In the genomic region with DNA sequence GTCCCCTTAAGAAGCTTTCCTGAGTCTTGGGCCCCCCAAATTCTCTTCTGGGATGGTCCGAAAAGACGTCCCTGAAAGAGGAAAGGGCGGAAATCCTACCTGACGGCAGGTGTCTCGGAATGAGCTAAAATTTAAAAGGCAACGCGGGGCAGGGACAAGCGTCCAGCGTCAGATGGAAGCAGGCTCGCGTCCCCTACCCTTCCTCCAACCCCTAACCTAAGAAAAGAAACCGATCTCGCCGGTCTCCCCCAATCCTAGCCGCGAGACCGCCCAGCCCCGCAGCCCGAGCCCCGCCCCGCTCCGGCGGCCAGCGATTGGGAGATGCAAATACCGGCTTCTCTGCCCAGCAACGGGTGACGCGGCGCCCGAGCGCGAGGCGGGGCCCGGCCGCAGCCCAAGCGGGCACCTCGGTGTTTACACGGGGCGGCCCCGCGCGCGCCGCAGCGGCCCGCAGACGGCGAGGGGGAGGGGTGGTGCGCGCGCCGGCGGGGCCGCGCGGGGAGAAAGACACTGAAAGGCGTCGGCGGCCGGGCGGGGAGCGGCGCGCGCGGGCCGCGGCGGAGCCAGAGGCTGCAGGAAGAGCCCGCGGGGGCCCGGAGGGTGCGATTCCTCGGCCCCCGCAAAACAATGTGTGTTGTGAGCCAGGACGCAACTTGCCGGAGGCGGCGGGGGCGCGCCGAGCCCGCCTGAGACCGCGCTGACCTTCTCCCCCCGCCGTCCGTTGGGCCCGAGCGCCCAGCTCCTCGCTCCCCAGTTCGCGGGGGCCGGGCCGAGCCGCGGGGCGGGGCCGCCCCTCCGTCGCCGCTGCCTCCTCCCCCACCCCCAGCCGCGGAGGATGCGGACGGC, we compare ENCODE assay signal across 8 cellular contexts. TPM values are rescaled to one million over a fixed set of nuclear protein-coding genes. Genes with fewer than 3 reads are reported as not detected.
A peak's percentile ranks its signal among the peaks of the same experiment; 100 is the strongest.
DNase-seq lines count a peak whose midpoint lies in the region; ATAC-seq and TF ChIP-seq lines count a peak whose summit lies in the region.

A gene (plus strand): TSS at position 510 of the 846 bp plus-strand sequence. CDS start 373 bp downstream, outside the sequence.

- H3K4me1 ChIP-seq in ovary (ENCODE audit: insufficient read depth) (peaks cover 5% of the 10 kb centered on the region), thyroid gland (peaks cover 11 to 30% of the 10 kb centered on the region in 2 donors)

- no peaks in the 10 kb centered on the region for H3K9me3 ChIP-seq in ovary
- H3K9me3 ChIP-seq in thyroid gland = no peaks in the 10 kb centered on the region

- H3K36me3 ChIP-seq in ovary (no peaks in the 10 kb centered on the region), thyroid gland (no peaks in the 10 kb centered on the region)

- peak within 1 kb of the TSS; percentile 90 for H3K4me3 Mint-ChIP-seq in activated naive CD8-positive, alpha-beta T cell treated with anti-CD3 and anti-CD28 coated beads, Interleukin-2, amount 10 ng/mL, durations not matched to agents 7 days and 5 days

- DNase-seq in NCI-H128 (lab: John Stamatoyannopoulos, UW; ENCODE audit: unreplicated experiment) (peak; percentile 78), SKM-1 treated with dmso at 0.1 percent for 144 hours (lab: John Stamatoyannopoulos, UW; ENCODE audit: unreplicated experiment) (peak; percentile 61), head of caudate nucleus (peak; percentile 97 to 100 (median 99)), ovary (peak; percentile 97 to 98 (median 98)), thyroid gland (peak; percentile 99)
- DNase-seq in activated naive CD8-positive, alpha-beta T cell treated with anti-CD3 and anti-CD28 coated beads, Interleukin-2, amount 10 ng/mL, durations not matched to agents 7 days and 5 days = peak; percentile 99

- TF ChIP-seq EP300 in ovary (IDR thresholded peaks at IDR 0.05) = no peak

- peak within 1 kb of the TSS; percentile 61 for H3K4me3 ChIP-seq in GM12875 (ENCODE audit: low read depth, low read length)
- peak within 1 kb of the TSS; percentile 69 for H3K4me3 ChIP-seq in ovary
- H3K4me3 ChIP-seq in thyroid gland (replicated peaks in 1 of 3) = peak within 1 kb of the TSS; percentile 29 to 75 (median 70)

- peak within 1 kb of the TSS; percentile 91 to 97 for H3K27ac ChIP-seq in ovary
- peak within 1 kb of the TSS; percentile 88 to 98 (median 91) for H3K27ac ChIP-seq in thyroid gland

- H3K4me1 Mint-ChIP-seq in activated naive CD8-positive, alpha-beta T cell treated with anti-CD3 and anti-CD28 coated beads, Interleukin-2, amount 10 ng/mL, durations not matched to agents 7 days and 5 days = peaks cover 27% of the 10 kb centered on the region

- H3K9me3 Mint-ChIP-seq in activated naive CD8-positive, alpha-beta T cell treated with anti-CD3 and anti-CD28 coated beads, Interleukin-2, amount 10 ng/mL, durations not matched to agents 7 days and 5 days = no peaks in the 10 kb centered on the region

- TF ChIP-seq POLR2A in ovary (IDR thresholded peaks at IDR 0.05) (peak; percentile 35), thyroid gland (IDR thresholded peaks at IDR 0.05) (peak; percentile 32 to 79)

- peaks cover 8% of the 10 kb centered on the region for H3K36me3 Mint-ChIP-seq in activated naive CD8-positive, alpha-beta T cell treated with anti-CD3 and anti-CD28 coated beads, Interleukin-2, amount 10 ng/mL, durations not matched to agents 7 days and 5 days

- intact Hi-C loops in head of caudate nucleus (cut with DNase I) = no loop called here
- intact Hi-C loops in ovary (cut with DNase I) = loop anchor here in 2 of 4 donors (1.0 to 10.0 kb wide), 2 partner anchors 28 to 1060 kb away; a partner anchor contains a TSS
- intact Hi-C loops in thyroid gland (cut with DNase I) = no loop called here

- POLR2A ChIA-PET in activated naive CD8-positive, alpha-beta T cell treated with anti-CD3 and anti-CD28 coated beads, Interleukin-2, amount 10 ng/mL, durations not matched to agents 7 days and 5 days (lab: Charles Lee) = interaction anchor here (1.0 to 5.3 kb wide), 6 partner anchors 13 to 82 kb away, joined by 3 to 84 read pairs (median 4); a partner anchor contains a TSS

- TF ChIP-seq CTCF in GM12875 (IDR thresholded peaks at IDR 0.05; ENCODE audit: borderline replicate concordance, insufficient read depth, low read depth, low read length) = no peak
- TF ChIP-seq CTCF in ovary (IDR thresholded peaks at IDR 0.05) = no peak
- no peak for TF ChIP-seq CTCF in thyroid gland (IDR thresholded peaks at IDR 0.05)

- H3K27me3 ChIP-seq in ovary (no peaks in the 10 kb centered on the region), thyroid gland (no peaks in the 10 kb centered on the region)

- ATAC-seq in HG02759 (IDR thresholded peaks at IDR 0.05; ENCODE audit: unreplicated experiment) = peak; percentile 78
- peak; percentile 65 for ATAC-seq in activated naive CD8-positive, alpha-beta T cell treated with anti-CD3 and anti-CD28 coated beads, Interleukin-2, amount 10 ng/mL, durations not matched to agents 7 days and 5 days (ENCODE audit: low read depth)

- 0 to 1% (median 0%) methylated on average over 66 to 106 of the region's 106 CpGs for WGBS in ovary, 3 donors
- WGBS in thyroid gland, 2 donors = 0% methylated on average over 10 to 11 of the region's 106 CpGs

- peak within 1 kb of the TSS; percentile 92 for H3K27ac Mint-ChIP-seq in activated naive CD8-positive, alpha-beta T cell treated with anti-CD3 and anti-CD28 coated beads, Interleukin-2, amount 10 ng/mL, durations not matched to agents 7 days and 5 days

- no peaks in the 10 kb centered on the region for H3K27me3 Mint-ChIP-seq in activated naive CD8-positive, alpha-beta T cell treated with anti-CD3 and anti-CD28 coated beads, Interleukin-2, amount 10 ng/mL, durations not matched to agents 7 days and 5 days

RNA-seq across cellular contexts. Expression of the gene that starts here (rescaled TPM):
- 10 to 100 TPM; 10.1 to 10.6 TPM for total RNA-seq in activated naive CD8-positive, alpha-beta T cell treated with anti-CD3 and anti-CD28 coated beads, Interleukin-2, amount 10 ng/mL, durations not matched to agents 7 days and 5 days
- 10 to 100 TPM in 5 of 7 donors, 1 to 10 TPM in 2; 4.8 to 34.1 (median 25.7) TPM for total RNA-seq in ovary
- 1 to 10 TPM; 4.1 to 8.7 TPM for polyA plus RNA-seq in ovary
- 10 to 100 TPM in 1 of 4 donors, 1 to 10 TPM in 3; 7.1 to 12.9 (median 9.0) TPM for total RNA-seq in thyroid gland

Comparison
In these comparisons a context has a peak if more than half of its experiments do, and no peak if none do; other contexts are left out.
1. Peak in every context shown above with its lines: DNase-seq, ATAC-seq, H3K4me3 ChIP-seq and H3K27ac ChIP-seq.